In genomic region chr3:143276592-143276991, GRCh38 we compare ENCODE assay signal across 13 cellular contexts.
DNase-seq lines count a peak whose midpoint lies in the region; ATAC-seq and TF ChIP-seq lines count a peak whose summit lies in the region.
"Had no signal": no experiment of that assay in that cellular context is flagged by ENCODE, and none has a peak within 500 bp of the region (broad histone marks: within the 10 kb centered on the region; RNA-seq: fewer than 3 reads in every experiment).

No MANE protein-coding gene starts in this region.

- TF ChIP-seq CTCF in choroid plexus epithelial cell (conservative IDR thresholded peaks at IDR 0.05; ENCODE audit: low read depth, low read length) = no peak

- no peak overlapping the region for H3K27ac ChIP-seq in substantia nigra (ENCODE audit: low read depth, low read length, poor library complexity, severe bottlenecking)
- H3K27ac ChIP-seq: body of pancreas, right lobe of liver had no signal

- ATAC-seq in GM18520 (IDR thresholded peaks at IDR 0.05; ENCODE audit: unreplicated experiment) = peak; percentile 85
- ATAC-seq in GM21423 (IDR thresholded peaks at IDR 0.05; ENCODE audit: unreplicated experiment) = peak; percentile 61
- ATAC-seq in HG03097 (IDR thresholded peaks at IDR 0.05; ENCODE audit: low FRiP score, unreplicated experiment) = peak; percentile 76
- ATAC-seq: body of pancreas; CD8-positive, alpha-beta T cell; right lobe of liver had no signal

- DNase-seq in choroid plexus epithelial cell (ENCODE audit: low read depth) (peak; percentile 29), NCI-H748 (lab: John Stamatoyannopoulos, UW; ENCODE audit: unreplicated experiment) (no peak), HPDE6-E6E7 (ENCODE audit: extremely low spot score) (no peak), substantia nigra (lab: John Stamatoyannopoulos, UW) (no peak)
- no peak for DNase-seq in stimulated activated CD8-positive, alpha-beta memory T cell treated with anti-CD3 and anti-CD28 coated beads, Interleukin-4, amount 100 ng/mL, for 48 hours
- DNase-seq: body of pancreas; CD8-positive, alpha-beta T cell; midbrain; NCI-H1092; right lobe of liver had no signal

- no peak overlapping the region for H3K4me3 ChIP-seq in choroid plexus epithelial cell (ENCODE audit: low read depth, low read length)
- H3K4me3 ChIP-seq: body of pancreas, right lobe of liver had no signal
